Comparison of ENCODE assay signal across 20 cellular contexts in the genomic region with DNA sequence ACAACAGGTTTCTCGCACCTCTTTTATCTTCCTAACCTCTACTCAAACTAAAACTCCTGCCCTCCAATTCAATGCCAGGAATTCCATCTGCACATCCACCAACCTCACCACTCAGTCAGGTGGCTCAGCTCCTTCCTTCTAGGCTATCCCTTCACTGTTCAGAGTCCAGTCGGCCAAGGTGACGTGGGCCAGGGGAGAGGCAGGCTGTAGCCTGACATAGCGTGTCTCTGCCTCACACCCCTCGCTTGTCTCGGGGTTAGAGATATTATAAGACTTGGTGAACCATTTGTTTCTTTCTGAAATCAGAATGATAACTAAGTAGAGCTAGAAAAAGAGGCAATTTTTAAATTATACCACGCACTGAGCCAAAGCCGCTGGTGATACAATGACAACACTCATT. TPM values are rescaled to one million over a fixed set of nuclear protein-coding genes. Genes with fewer than 3 reads are reported as not detected.
DNase-seq lines count a peak whose midpoint lies in the region; ATAC-seq, FAIRE-seq and TF ChIP-seq lines count a peak whose summit lies in the region.
"Had no signal": no experiment of that assay in that cellular context is flagged by ENCODE, and none has a peak within 500 bp of the region (broad histone marks: within the 10 kb centered on the region; RNA-seq: fewer than 3 reads in every experiment).

No MANE protein-coding gene starts in this region.

- H2AFZ ChIP-seq in HepG2 (ENCODE audit: low read length): no peak overlapping the region

- H3K27me3 ChIP-seq in dorsolateral prefrontal cortex (no peaks in the 10 kb centered on the region), HepG2 (ENCODE audit: control insufficient read depth in 1 of 2, insufficient read depth in 2 of 2, low read length in 2 of 2) (no peaks in the 10 kb centered on the region), skeletal muscle satellite cell (ENCODE audit: control insufficient read depth, insufficient read depth, low read length) (no peaks in the 10 kb centered on the region), WERI-Rb-1 (ENCODE audit: insufficient read depth, low read depth, severe bottlenecking) (no peaks in the 10 kb centered on the region)
- H3K27me3 ChIP-seq: body of pancreas, pancreas, tibial artery had no signal

- TF ChIP-seq CTCF in dorsolateral prefrontal cortex (IDR thresholded peaks at IDR 0.05 in 54 of 56, conservative IDR thresholded peaks at IDR 0.05 in 2 of 56; ENCODE audit: low read depth in 1 of 56, partially characterized antibody in 56 of 56) (no peak), HepG2 (CRISPR knock-in tag; IDR thresholded peaks at IDR 0.05) (no peak), WERI-Rb-1 (IDR thresholded peaks at IDR 0.05; ENCODE audit: low read depth, low read length) (no peak)

- TF ChIP-seq EP300 in HepG2 (IDR thresholded peaks at IDR 0.05; ENCODE audit: low read depth in 2 of 2, low read length in 2 of 2) (no peak), HepG2 (CRISPR knock-in tag; IDR thresholded peaks at IDR 0.05; ENCODE audit: borderline replicate concordance) (no peak)

- POLR2A ChIA-PET in HepG2 (lab: Yijun Ruan, JAX): interaction anchor here (1.5 kb wide), 1 partner anchor 10 kb away, joined by 5 read pairs; no protein-coding TSS in a partner anchor

- intact Hi-C loops in dorsolateral prefrontal cortex (cut with DNase I): no loop called here
- intact Hi-C loops in HepG2 (cut with micrococcal nuclease; ENCODE audit: unreplicated experiment): loop anchor here (10.0 kb wide), 1 partner anchor 92 kb away; no protein-coding TSS in a partner anchor

- H4K20me1 ChIP-seq in HepG2 (ENCODE audit: insufficient read depth, low read length): peaks cover 71% of the 10 kb centered on the region

- H3K4me3 ChIP-seq in dorsolateral prefrontal cortex: peak overlapping the region in 1 of 59 donors; percentile 11
- H3K4me3 ChIP-seq in HepG2 (replicated peaks in 1 of 3; ENCODE audit: insufficient read depth in 1 of 3, low read depth in 2 of 3, low read length in 3 of 3): no peak overlapping the region
- H3K4me3 ChIP-seq in skeletal muscle satellite cell (ENCODE audit: low read length): no peak overlapping the region
- no peak overlapping the region for H3K4me3 ChIP-seq in WERI-Rb-1 (ENCODE audit: low read depth, low read length)
- H3K4me3 ChIP-seq: body of pancreas, lung, pancreas, tibial artery had no signal

- no TSS peak for BruUV-seq in HepG2 (replicated peaks; lab: Mats Ljungman, UMichigan)

- FAIRE-seq in HepG2 (lab: Jason Lieb, UNC): no peak
- FAIRE-seq: pancreas had no signal

- H3K36me3 ChIP-seq in HepG2 (replicated peaks in 1 of 2; ENCODE audit: control insufficient read depth in 1 of 2, insufficient read depth in 2 of 2, low read length in 2 of 2): peaks cover 2 to 25% of the 10 kb centered on the region in 2 experiments; a peak in 3 of 5 replicates
- H3K36me3 ChIP-seq in skeletal muscle satellite cell (ENCODE audit: insufficient read depth, low read length): peaks cover 51% of the 10 kb centered on the region
- peaks cover 10% of the 10 kb centered on the region for H3K36me3 ChIP-seq in WERI-Rb-1
- H3K36me3 ChIP-seq: pancreas, tibial artery had no signal

- H3K36me3 Mint-ChIP-seq in activated T-helper 17 cell treated with anti-CD3 and anti-CD28 coated beads, Interleukin-2, amount 50 U/mL, for 72 hours (ENCODE audit: low read depth): peaks cover 3% of the 10 kb centered on the region

- H3K4me2 ChIP-seq in HepG2 (ENCODE audit: low read depth, low read length) (peak overlapping the region; percentile 52; the same call in 1 of the 2 replicates), skeletal muscle satellite cell (ENCODE audit: low read length) (no peak overlapping the region)

- peaks cover 22% of the 10 kb centered on the region for H3K4me1 Mint-ChIP-seq in activated T-helper 17 cell treated with anti-CD3 and anti-CD28 coated beads, Interleukin-2, amount 50 U/mL, for 72 hours

- CTCF ChIA-PET in HepG2 (lab: Yijun Ruan, JAX; ENCODE audit: low intra/inter-chr PET ratio, low total read pairs): no interaction called here

- H3K4me1 ChIP-seq in HepG2 (ENCODE audit: insufficient read depth, low read length) (peaks cover 72% of the 10 kb centered on the region), skeletal muscle satellite cell (ENCODE audit: control insufficient read depth, insufficient read depth, low read length) (peaks cover 94% of the 10 kb centered on the region)

- H3K27ac ChIP-seq in dorsolateral prefrontal cortex (peak overlapping the region in 56 of 59 donors; percentile 8 to 99 (median 79)), HepG2 (ENCODE audit: extremely low read length, insufficient read depth, low read length) (no peak overlapping the region), WERI-Rb-1 (no peak overlapping the region; the same call in 1 of the 2 replicates)
- H3K27ac ChIP-seq: body of pancreas, pancreas had no signal

- H3K9ac ChIP-seq in HepG2 (ENCODE audit: insufficient read depth, low read depth, low read length) (no peak overlapping the region), skeletal muscle satellite cell (ENCODE audit: low read depth, low read length) (peak overlapping the region; percentile 60)

- DNase-seq in dorsolateral prefrontal cortex: no peak
- no peak for DNase-seq in HepG2 (ENCODE audit: low spot score)
- DNase-seq in WERI-Rb-1: no peak
- DNase-seq: activated gamma-delta T cell; body of pancreas; GF-D8; immature natural killer cell; KBM-7; pancreas; RPMI8226; stimulated activated CD4-positive, alpha-beta T cell treated with anti-CD3 and anti-CD28 coated beads, Interleukin-1b, Interleukin-23, amount 100 ng/mL, for 48 hours; stimulated activated naive CD4-positive, alpha-beta T cell; tibial artery had no signal

- H3K9me3 Mint-ChIP-seq in activated T-helper 17 cell treated with anti-CD3 and anti-CD28 coated beads, Interleukin-2, amount 50 U/mL, for 72 hours: no peaks in the 10 kb centered on the region
- H3K9me3 Mint-ChIP-seq: immature natural killer cell; T-helper 2 cell treated with Interferon-gamma antibody and Interleukin-4, amounts not matched to agents 5 μg/mL and 100 μg/mL, for 36 hours had no signal

- peaks cover 99% of the 10 kb centered on the region for H3K79me2 ChIP-seq in HepG2 (ENCODE audit: insufficient read depth, low read length)

- H3K4me3 Mint-ChIP-seq in activated T-helper 17 cell treated with anti-CD3 and anti-CD28 coated beads, Interleukin-2, amount 50 U/mL, for 72 hours: no peak overlapping the region
- H3K4me3 Mint-ChIP-seq: T-helper 2 cell treated with Interferon-gamma antibody and Interleukin-4, amounts not matched to agents 5 μg/mL and 100 μg/mL, for 36 hours had no signal

- no peaks in the 10 kb centered on the region for H3K27me3 Mint-ChIP-seq in activated T-helper 17 cell treated with anti-CD3 and anti-CD28 coated beads, Interleukin-2, amount 50 U/mL, for 72 hours

- 87% methylated on average over 8 of the region's 8 CpGs for WGBS in HepG2 (ENCODE audit: low lambda C conversion rate)

- no peak for TF ChIP-seq POLR2A in HepG2 (IDR thresholded peaks at IDR 0.05; ENCODE audit: insufficient read depth in 1 of 2, low read depth in 2 of 2, low read length in 2 of 2)
- TF ChIP-seq POLR2A in GM18505 (IDR thresholded peaks at IDR 0.05; ENCODE audit: borderline replicate concordance, extremely low read depth, insufficient read depth, insufficient read length): no peak

- no peak for TF ChIP-seq RAD21 in HepG2 (CRISPR knock-in tag; IDR thresholded peaks at IDR 0.05)

- peak overlapping the region; percentile 11 for H3K27ac Mint-ChIP-seq in activated T-helper 17 cell treated with anti-CD3 and anti-CD28 coated beads, Interleukin-2, amount 50 U/mL, for 72 hours
- H3K27ac Mint-ChIP-seq: T-helper 2 cell treated with Interferon-gamma antibody and Interleukin-4, amounts not matched to agents 5 μg/mL and 100 μg/mL, for 36 hours had no signal

- H3K9me3 ChIP-seq in HepG2 (ENCODE audit: low read length) (no peaks in the 10 kb centered on the region), skeletal muscle satellite cell (replicated peaks; ENCODE audit: low read length) (no peaks in the 10 kb centered on the region), WERI-Rb-1 (ENCODE audit: severe bottlenecking) (no peaks in the 10 kb centered on the region)
- H3K9me3 ChIP-seq: body of pancreas, pancreas, tibial artery had no signal

- in situ Hi-C loops in HepG2 (cut with HindIII; ENCODE audit: extremely low pct_ligation_motif_present, low pct_unique_long_range_greater_than_20kb): no loop called here

- no peak for ATAC-seq in activated T-helper 17 cell treated with anti-CD3 and anti-CD28 coated beads, Interleukin-2, amount 50 U/mL, for 72 hours (replicated peaks)
- ATAC-seq in HepG2: peak; percentile 25; the same call in 2 of the 3 replicates
- no peak for ATAC-seq in HG03432 (IDR thresholded peaks at IDR 0.05; ENCODE audit: unreplicated experiment)
- no peak for ATAC-seq in GM18505 (IDR thresholded peaks at IDR 0.05; ENCODE audit: unreplicated experiment)
- ATAC-seq: body of pancreas, HCT116 had no signal

RNA-seq across cellular contexts. Expression of a gene that starts 31.1 kb away (rescaled TPM):
- total RNA-seq in activated T-helper 17 cell treated with anti-CD3 and anti-CD28 coated beads, Interleukin-2, amount 50 U/mL, for 72 hours: 10 to 100 TPM; 44.2 to 46.9 TPM
- total RNA-seq in dorsolateral prefrontal cortex (100 to 1,000 TPM; 106 to 688 (median 242) TPM), HepG2 (2016; rRNA removed; fragmentation: Illumina TruSeq; extraction: Trizol) (14.4 and 25.9 TPM in 2 replicates)
- total RNA-seq in HepG2 (2016; cell fraction: cytosol; rRNA removed; fragmentation: Illumina TruSeq; extraction: Trizol; ENCODE audit: low read depth): 38.1 and 38.4 TPM in 2 replicates
- 13.8 and 20.2 TPM in 2 replicates for total RNA-seq in HepG2 (2016; cell fraction: insoluble cytoplasmic fraction; rRNA removed; fragmentation: Illumina TruSeq; extraction: Trizol)
- 26.7 and 27.9 TPM in 2 replicates for total RNA-seq in HepG2 (2016; cell fraction: membrane; rRNA removed; fragmentation: Illumina TruSeq; extraction: Trizol)
- total RNA-seq in HepG2 (2016; cell fraction: nucleus; rRNA removed; fragmentation: Illumina TruSeq; extraction: Trizol): 19.7 and 24.5 TPM in 2 replicates
- polyA plus RNA-seq in HepG2 (2011; rRNA removed): 17.0 and 20.2 TPM in 2 replicates
- 11.5 and 11.7 TPM in 2 replicates for polyA plus RNA-seq in HepG2 (2011; cell fraction: cytosol; rRNA removed)
- 34.6 and 39.9 TPM in 2 replicates for polyA plus RNA-seq in HepG2 (2011; cell fraction: nucleus; rRNA removed)
- 18.0 and 18.2 TPM in 2 replicates for polyA plus RNA-seq in HepG2 (2012)
- 2.4 and 2.9 TPM in 2 replicates for polyA plus RNA-seq in HepG2 (2016; cell fraction: cytosol; fragmentation: Illumina TruSeq; extraction: Trizol; ENCODE audit: low read depth)
- 15.0 and 20.1 TPM in 2 replicates for polyA plus RNA-seq in HepG2 (2016; cell fraction: insoluble cytoplasmic fraction; fragmentation: Illumina TruSeq; extraction: Trizol; ENCODE audit: low read depth)
- polyA plus RNA-seq in HepG2 (2016; cell fraction: membrane; fragmentation: Illumina TruSeq; extraction: Trizol; ENCODE audit: low read depth): 5.5 and 6.5 TPM in 2 replicates
- polyA plus RNA-seq in HepG2 (2016; cell fraction: nucleus; fragmentation: Illumina TruSeq; extraction: Trizol; ENCODE audit: insufficient read depth, low read depth): 17.7 and 18.3 TPM in 2 replicates
- polyA minus RNA-seq in HepG2 (2011; rRNA and poly(A)+ RNA removed; ENCODE audit: low replicate concordance): 10.5 and 48.8 TPM in 2 replicates
- polyA minus RNA-seq in HepG2 (2011; cell fraction: cytosol; rRNA and poly(A)+ RNA removed): 29.2 and 34.4 TPM in 2 replicates
- 29.6 and 32.6 TPM in 2 replicates for polyA minus RNA-seq in HepG2 (2011; cell fraction: nucleus; rRNA and poly(A)+ RNA removed)
- total RNA-seq in skeletal muscle satellite cell (2012; rRNA removed): 45.4 and 46.1 TPM in 2 replicates

Comparison
In these comparisons a context has a peak if more than half of its experiments do, and no peak if none do; other contexts are left out.
1. H3K27ac ChIP-seq: peak in dorsolateral prefrontal cortex (56 of 59); none in HepG2 (single experiment) and WERI-Rb-1 (single experiment).